In genomic region chr4:168076989-168077725, GRCh38 we compare ENCODE assay signal across 9 cellular contexts. TPM values are rescaled to one million over a fixed set of nuclear protein-coding genes. Genes with fewer than 3 reads are reported as not detected.
DNase-seq lines count a peak whose midpoint lies in the region; ATAC-seq and TF ChIP-seq lines count a peak whose summit lies in the region.
"Had no signal": no experiment of that assay in that cellular context is flagged by ENCODE, and none has a peak within 500 bp of the region (broad histone marks: within the 10 kb centered on the region; RNA-seq: fewer than 3 reads in every experiment).

No MANE protein-coding gene starts in this region.

- peak; percentile 95 for TF ChIP-seq CTCF in progenitor cell of endocrine pancreas (IDR thresholded peaks at IDR 0.05; ENCODE audit: unreplicated experiment)

- H3K27ac Mint-ChIP-seq in activated T-cell treated with anti-CD3 and anti-CD28 coated beads, Interleukin-2, amount 50 U/mL, for 24 hours: no peak overlapping the region
- H3K27ac Mint-ChIP-seq in progenitor cell of endocrine pancreas: no peak overlapping the region
- H3K27ac Mint-ChIP-seq: activated naive CD4-positive, alpha-beta T cell treated with anti-CD3 and anti-CD28 coated beads, Interleukin-2, amount 50 U/mL, for 72 hours had no signal

- H3K9me3 Mint-ChIP-seq in activated T-cell treated with anti-CD3 and anti-CD28 coated beads, Interleukin-2, amount 50 U/mL, for 24 hours: no peaks in the 10 kb centered on the region
- no peaks in the 10 kb centered on the region for H3K9me3 Mint-ChIP-seq in progenitor cell of endocrine pancreas (ENCODE audit: low read depth)
- H3K9me3 Mint-ChIP-seq: activated naive CD4-positive, alpha-beta T cell treated with anti-CD3 and anti-CD28 coated beads, Interleukin-2, amount 50 U/mL, for 72 hours had no signal

- ATAC-seq in GM19372 (IDR thresholded peaks at IDR 0.05; ENCODE audit: low read depth, unreplicated experiment): peak; percentile 91
- peak; percentile 83 for ATAC-seq in HG03280 (IDR thresholded peaks at IDR 0.05; ENCODE audit: unreplicated experiment)
- ATAC-seq in HG03025 (IDR thresholded peaks at IDR 0.05; ENCODE audit: low FRiP score, unreplicated experiment): no peak

- H3K4me1 Mint-ChIP-seq in activated T-cell treated with anti-CD3 and anti-CD28 coated beads, Interleukin-2, amount 50 U/mL, for 24 hours (ENCODE audit: low read depth): no peaks in the 10 kb centered on the region
- no peaks in the 10 kb centered on the region for H3K4me1 Mint-ChIP-seq in progenitor cell of endocrine pancreas (ENCODE audit: low read depth)

- no peaks in the 10 kb centered on the region for H3K27me3 Mint-ChIP-seq in activated T-cell treated with anti-CD3 and anti-CD28 coated beads, Interleukin-2, amount 50 U/mL, for 24 hours
- H3K27me3 Mint-ChIP-seq in progenitor cell of endocrine pancreas: peaks cover 3% of the 10 kb centered on the region

- no peaks in the 10 kb centered on the region for H3K36me3 Mint-ChIP-seq in activated T-cell treated with anti-CD3 and anti-CD28 coated beads, Interleukin-2, amount 50 U/mL, for 24 hours (ENCODE audit: low read depth)
- no peaks in the 10 kb centered on the region for H3K36me3 Mint-ChIP-seq in progenitor cell of endocrine pancreas (ENCODE audit: insufficient read depth)
- H3K36me3 Mint-ChIP-seq: activated naive CD4-positive, alpha-beta T cell treated with anti-CD3 and anti-CD28 coated beads, Interleukin-2, amount 50 U/mL, for 72 hours had no signal

- DNase-seq in DMS53 (lab: John Stamatoyannopoulos, UW): peak; percentile 71
- DNase-seq in NCI-H69 (lab: John Stamatoyannopoulos, UW): peak; percentile 56
- DNase-seq in activated T-cell treated with anti-CD3 and anti-CD28 coated beads, Interleukin-2, amount 50 U/mL, for 24 hours: peak; percentile 30
- DNase-seq in globus pallidus (ENCODE audit: low spot score): peak; percentile 41
- DNase-seq in progenitor cell of endocrine pancreas (ENCODE audit: low spot score, unreplicated experiment): peak; percentile 63

- no peak overlapping the region for H3K4me3 Mint-ChIP-seq in activated T-cell treated with anti-CD3 and anti-CD28 coated beads, Interleukin-2, amount 50 U/mL, for 24 hours
- H3K4me3 Mint-ChIP-seq in progenitor cell of endocrine pancreas (ENCODE audit: low read depth): no peak overlapping the region

RNA-seq across cellular contexts. Expression of gene ANXA10, which starts 15.2 kb away (rescaled TPM):
- not detected in 2 replicates for total RNA-seq in progenitor cell of endocrine pancreas
- total RNA-seq: activated naive CD4-positive, alpha-beta T cell treated with anti-CD3 and anti-CD28 coated beads, Interleukin-2, amount 50 U/mL, for 72 hours had no signal
